In the genomic region with DNA sequence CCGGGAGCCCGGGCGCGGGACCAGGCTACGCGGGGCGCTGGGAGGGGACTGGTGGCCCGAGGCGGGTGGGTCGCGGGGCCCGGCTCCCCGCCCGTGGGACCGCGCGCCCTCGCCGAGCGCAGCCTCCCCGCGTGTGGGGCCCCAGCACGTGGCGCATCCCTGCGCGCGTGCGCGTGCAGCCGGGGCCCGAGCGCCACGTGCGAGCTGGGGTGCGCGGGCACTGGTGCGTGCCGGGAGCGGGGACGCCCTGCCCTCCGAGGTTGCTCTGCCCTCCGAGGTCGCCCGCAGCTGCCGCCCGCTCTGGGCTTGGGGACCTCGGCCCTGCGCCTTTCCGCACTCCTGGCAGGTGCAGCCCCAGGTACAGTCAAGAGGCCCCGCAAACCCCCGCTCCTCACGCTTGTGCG, we compare ENCODE assay signal across 1 cellular context.
A peak's percentile ranks its signal among the peaks of the same experiment; 100 is the strongest.
TF ChIP-seq lines count a peak whose summit lies in the region.

No MANE protein-coding gene starts in this region.

TF ChIP-seq in HepG2, 621 proteins besides CTCF, POLR2A, EP300 and RAD21 (continued from another document and continues in another):
- TF ChIP-seq, protein P1, sequence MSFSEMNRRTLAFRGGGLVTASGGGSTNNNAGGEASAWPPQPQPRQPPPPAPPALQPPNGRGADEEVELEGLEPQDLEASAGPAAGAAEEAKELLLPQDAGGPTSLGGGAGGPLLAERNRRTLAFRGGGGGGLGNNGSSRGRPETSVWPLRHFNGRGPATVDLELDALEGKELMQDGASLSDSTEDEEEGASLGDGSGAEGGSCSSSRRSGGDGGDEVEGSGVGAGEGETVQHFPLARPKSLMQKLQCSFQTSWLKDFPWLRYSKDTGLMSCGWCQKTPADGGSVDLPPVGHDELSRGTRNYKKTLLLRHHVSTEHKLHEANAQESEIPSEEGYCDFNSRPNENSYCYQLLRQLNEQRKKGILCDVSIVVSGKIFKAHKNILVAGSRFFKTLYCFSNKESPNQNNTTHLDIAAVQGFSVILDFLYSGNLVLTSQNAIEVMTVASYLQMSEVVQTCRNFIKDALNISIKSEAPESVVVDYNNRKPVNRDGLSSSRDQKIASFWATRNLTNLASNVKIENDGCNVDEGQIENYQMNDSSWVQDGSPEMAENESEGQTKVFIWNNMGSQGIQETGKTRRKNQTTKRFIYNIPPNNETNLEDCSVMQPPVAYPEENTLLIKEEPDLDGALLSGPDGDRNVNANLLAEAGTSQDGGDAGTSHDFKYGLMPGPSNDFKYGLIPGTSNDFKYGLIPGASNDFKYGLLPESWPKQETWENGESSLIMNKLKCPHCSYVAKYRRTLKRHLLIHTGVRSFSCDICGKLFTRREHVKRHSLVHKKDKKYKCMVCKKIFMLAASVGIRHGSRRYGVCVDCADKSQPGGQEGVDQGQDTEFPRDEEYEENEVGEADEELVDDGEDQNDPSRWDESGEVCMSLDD (CRISPR knock-in tag; IDR thresholded peaks at IDR 0.05; ENCODE audit: borderline replicate concordance), result peak; percentile 71; the same call in 1 of the 2 replicates
- TF ChIP-seq ZNF446 (CRISPR knock-in tag; IDR thresholded peaks at IDR 0.05) (peak; percentile 98), IKZF4 (CRISPR knock-in tag; IDR thresholded peaks at IDR 0.05; ENCODE audit: borderline replicate concordance, low read depth, not compliant biosample characterization) (peak; percentile 99), ZNF20 (CRISPR knock-in tag; IDR thresholded peaks at IDR 0.05) (no peak), FLYWCH1 (CRISPR knock-in tag; IDR thresholded peaks at IDR 0.05) (0 out of 2 replicates have a peak, but pooled peaks have one; percentile 17), ZNF224 (CRISPR knock-in tag; IDR thresholded peaks at IDR 0.05) (no peak), EEA1 (CRISPR knock-in tag; IDR thresholded peaks at IDR 0.05; ENCODE audit: borderline replicate concordance) (peak; percentile 96), ZNF562 (CRISPR knock-in tag; IDR thresholded peaks at IDR 0.05; ENCODE audit: borderline replicate concordance) (peak; percentile 91; the same call in 1 of the 2 replicates), RFXAP (CRISPR knock-in tag; IDR thresholded peaks at IDR 0.05; ENCODE audit: borderline replicate concordance) (peak; percentile 68; the same call in 1 of the 2 replicates), REPIN1 (CRISPR knock-in tag; IDR thresholded peaks at IDR 0.05; ENCODE audit: borderline replicate concordance, low read depth) (no peak), NR2F2 (IDR thresholded peaks at IDR 0.05; ENCODE audit: borderline replicate concordance, low read depth) (no peak), KLF12 (CRISPR knock-in tag; IDR thresholded peaks at IDR 0.05; ENCODE audit: borderline replicate concordance) (peak; percentile 75; the same call in 1 of the 2 replicates), BRCA1 (CRISPR knock-in tag; IDR thresholded peaks at IDR 0.05) (0 out of 2 replicates have a peak, but pooled peaks have one; percentile 13), MED1 (CRISPR knock-in tag; IDR thresholded peaks at IDR 0.05) (peak; percentile 41), ATF7 (IDR thresholded peaks at IDR 0.05) (no peak), ATF7 (CRISPR knock-in tag; IDR thresholded peaks at IDR 0.05) (0 out of 2 replicates have a peak, but pooled peaks have one; percentile 32), ZBTB38 (CRISPR knock-in tag; IDR thresholded peaks at IDR 0.05) (peak; percentile 62; the same call in 1 of the 2 replicates), JUN (CRISPR knock-in tag; IDR thresholded peaks at IDR 0.05) (peak; percentile 61; the same call in 1 of the 2 replicates), NKX3-1 (CRISPR knock-in tag; IDR thresholded peaks at IDR 0.05) (peak; percentile 78; the same call in 1 of the 2 replicates), ETV5 (CRISPR knock-in tag; IDR thresholded peaks at IDR 0.05; ENCODE audit: borderline replicate concordance) (no peak; the same call in 1 of the 2 replicates), ZNF253 (CRISPR knock-in tag; IDR thresholded peaks at IDR 0.05; ENCODE audit: borderline replicate concordance) (peak; percentile 89), FOXO1 (CRISPR knock-in tag; IDR thresholded peaks at IDR 0.05) (no peak), JDP2 (CRISPR knock-in tag; IDR thresholded peaks at IDR 0.05; ENCODE audit: borderline replicate concordance) (peak; percentile 60; the same call in 1 of the 2 replicates), GTF3A (CRISPR knock-in tag; conservative IDR thresholded peaks at IDR 0.05) (peak; percentile 65; the same call in 1 of the 2 replicates), DNMT1 (CRISPR knock-in tag; IDR thresholded peaks at IDR 0.05) (peak; percentile 64; the same call in 1 of the 2 replicates), ZBTB8A (CRISPR knock-in tag; IDR thresholded peaks at IDR 0.05; ENCODE audit: borderline replicate concordance, low read depth) (peak; percentile 64; the same call in 1 of the 2 replicates), HNRNPK (IDR thresholded peaks at IDR 0.05; ENCODE audit: low read depth, low read length, poor library complexity, severe bottlenecking) (no peak), SAP130 (CRISPR knock-in tag; IDR thresholded peaks at IDR 0.05; ENCODE audit: low read depth) (peak; percentile 58), HOXA7 (CRISPR knock-in tag; IDR thresholded peaks at IDR 0.05) (no peak), RFX3 (CRISPR knock-in tag; IDR thresholded peaks at IDR 0.05) (no peak)
- TF ChIP-seq, protein P2, sequence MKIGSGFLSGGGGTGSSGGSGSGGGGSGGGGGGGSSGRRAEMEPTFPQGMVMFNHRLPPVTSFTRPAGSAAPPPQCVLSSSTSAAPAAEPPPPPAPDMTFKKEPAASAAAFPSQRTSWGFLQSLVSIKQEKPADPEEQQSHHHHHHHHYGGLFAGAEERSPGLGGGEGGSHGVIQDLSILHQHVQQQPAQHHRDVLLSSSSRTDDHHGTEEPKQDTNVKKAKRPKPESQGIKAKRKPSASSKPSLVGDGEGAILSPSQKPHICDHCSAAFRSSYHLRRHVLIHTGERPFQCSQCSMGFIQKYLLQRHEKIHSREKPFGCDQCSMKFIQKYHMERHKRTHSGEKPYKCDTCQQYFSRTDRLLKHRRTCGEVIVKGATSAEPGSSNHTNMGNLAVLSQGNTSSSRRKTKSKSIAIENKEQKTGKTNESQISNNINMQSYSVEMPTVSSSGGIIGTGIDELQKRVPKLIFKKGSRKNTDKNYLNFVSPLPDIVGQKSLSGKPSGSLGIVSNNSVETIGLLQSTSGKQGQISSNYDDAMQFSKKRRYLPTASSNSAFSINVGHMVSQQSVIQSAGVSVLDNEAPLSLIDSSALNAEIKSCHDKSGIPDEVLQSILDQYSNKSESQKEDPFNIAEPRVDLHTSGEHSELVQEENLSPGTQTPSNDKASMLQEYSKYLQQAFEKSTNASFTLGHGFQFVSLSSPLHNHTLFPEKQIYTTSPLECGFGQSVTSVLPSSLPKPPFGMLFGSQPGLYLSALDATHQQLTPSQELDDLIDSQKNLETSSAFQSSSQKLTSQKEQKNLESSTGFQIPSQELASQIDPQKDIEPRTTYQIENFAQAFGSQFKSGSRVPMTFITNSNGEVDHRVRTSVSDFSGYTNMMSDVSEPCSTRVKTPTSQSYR (CRISPR knock-in tag; IDR thresholded peaks at IDR 0.05; ENCODE audit: borderline replicate concordance), result peak; percentile 49; the same call in 1 of the 2 replicates
- TF ChIP-seq, protein P3, sequence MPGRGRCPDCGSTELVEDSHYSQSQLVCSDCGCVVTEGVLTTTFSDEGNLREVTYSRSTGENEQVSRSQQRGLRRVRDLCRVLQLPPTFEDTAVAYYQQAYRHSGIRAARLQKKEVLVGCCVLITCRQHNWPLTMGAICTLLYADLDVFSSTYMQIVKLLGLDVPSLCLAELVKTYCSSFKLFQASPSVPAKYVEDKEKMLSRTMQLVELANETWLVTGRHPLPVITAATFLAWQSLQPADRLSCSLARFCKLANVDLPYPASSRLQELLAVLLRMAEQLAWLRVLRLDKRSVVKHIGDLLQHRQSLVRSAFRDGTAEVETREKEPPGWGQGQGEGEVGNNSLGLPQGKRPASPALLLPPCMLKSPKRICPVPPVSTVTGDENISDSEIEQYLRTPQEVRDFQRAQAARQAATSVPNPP (CRISPR knock-in tag; IDR thresholded peaks at IDR 0.05), result peak; percentile 70; the same call in 1 of the 2 replicates
- TF ChIP-seq, protein P4, sequence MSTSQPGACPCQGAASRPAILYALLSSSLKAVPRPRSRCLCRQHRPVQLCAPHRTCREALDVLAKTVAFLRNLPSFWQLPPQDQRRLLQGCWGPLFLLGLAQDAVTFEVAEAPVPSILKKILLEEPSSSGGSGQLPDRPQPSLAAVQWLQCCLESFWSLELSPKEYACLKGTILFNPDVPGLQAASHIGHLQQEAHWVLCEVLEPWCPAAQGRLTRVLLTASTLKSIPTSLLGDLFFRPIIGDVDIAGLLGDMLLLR (CRISPR knock-in tag; IDR thresholded peaks at IDR 0.05), result peak; percentile 99
- TF ChIP-seq, protein P5, sequence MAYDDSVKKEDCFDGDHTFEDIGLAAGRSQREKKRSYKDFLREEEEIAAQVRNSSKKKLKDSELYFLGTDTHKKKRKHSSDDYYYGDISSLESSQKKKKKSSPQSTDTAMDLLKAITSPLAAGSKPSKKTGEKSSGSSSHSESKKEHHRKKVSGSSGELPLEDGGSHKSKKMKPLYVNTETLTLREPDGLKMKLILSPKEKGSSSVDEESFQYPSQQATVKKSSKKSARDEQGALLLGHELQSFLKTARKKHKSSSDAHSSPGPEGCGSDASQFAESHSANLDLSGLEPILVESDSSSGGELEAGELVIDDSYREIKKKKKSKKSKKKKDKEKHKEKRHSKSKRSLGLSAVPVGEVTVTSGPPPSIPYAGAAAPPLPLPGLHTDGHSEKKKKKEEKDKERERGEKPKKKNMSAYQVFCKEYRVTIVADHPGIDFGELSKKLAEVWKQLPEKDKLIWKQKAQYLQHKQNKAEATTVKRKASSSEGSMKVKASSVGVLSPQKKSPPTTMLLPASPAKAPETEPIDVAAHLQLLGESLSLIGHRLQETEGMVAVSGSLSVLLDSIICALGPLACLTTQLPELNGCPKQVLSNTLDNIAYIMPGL (CRISPR knock-in tag; IDR thresholded peaks at IDR 0.05; ENCODE audit: borderline replicate concordance in 1 of 2, low read depth in 1 of 2), result peak in 1 of 2 experiments; percentile 7; a peak in 1 of 4 replicates
- TF ChIP-seq, protein P6, sequence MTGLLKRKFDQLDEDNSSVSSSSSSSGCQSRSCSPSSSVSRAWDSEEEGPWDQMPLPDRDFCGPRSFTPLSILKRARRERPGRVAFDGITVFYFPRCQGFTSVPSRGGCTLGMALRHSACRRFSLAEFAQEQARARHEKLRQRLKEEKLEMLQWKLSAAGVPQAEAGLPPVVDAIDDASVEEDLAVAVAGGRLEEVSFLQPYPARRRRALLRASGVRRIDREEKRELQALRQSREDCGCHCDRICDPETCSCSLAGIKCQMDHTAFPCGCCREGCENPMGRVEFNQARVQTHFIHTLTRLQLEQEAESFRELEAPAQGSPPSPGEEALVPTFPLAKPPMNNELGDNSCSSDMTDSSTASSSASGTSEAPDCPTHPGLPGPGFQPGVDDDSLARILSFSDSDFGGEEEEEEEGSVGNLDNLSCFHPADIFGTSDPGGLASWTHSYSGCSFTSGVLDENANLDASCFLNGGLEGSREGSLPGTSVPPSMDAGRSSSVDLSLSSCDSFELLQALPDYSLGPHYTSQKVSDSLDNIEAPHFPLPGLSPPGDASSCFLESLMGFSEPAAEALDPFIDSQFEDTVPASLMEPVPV (CRISPR knock-in tag; IDR thresholded peaks at IDR 0.05), result 0 out of 2 replicates have a peak, but pooled peaks have one; percentile 62
- TF ChIP-seq, protein P7, sequence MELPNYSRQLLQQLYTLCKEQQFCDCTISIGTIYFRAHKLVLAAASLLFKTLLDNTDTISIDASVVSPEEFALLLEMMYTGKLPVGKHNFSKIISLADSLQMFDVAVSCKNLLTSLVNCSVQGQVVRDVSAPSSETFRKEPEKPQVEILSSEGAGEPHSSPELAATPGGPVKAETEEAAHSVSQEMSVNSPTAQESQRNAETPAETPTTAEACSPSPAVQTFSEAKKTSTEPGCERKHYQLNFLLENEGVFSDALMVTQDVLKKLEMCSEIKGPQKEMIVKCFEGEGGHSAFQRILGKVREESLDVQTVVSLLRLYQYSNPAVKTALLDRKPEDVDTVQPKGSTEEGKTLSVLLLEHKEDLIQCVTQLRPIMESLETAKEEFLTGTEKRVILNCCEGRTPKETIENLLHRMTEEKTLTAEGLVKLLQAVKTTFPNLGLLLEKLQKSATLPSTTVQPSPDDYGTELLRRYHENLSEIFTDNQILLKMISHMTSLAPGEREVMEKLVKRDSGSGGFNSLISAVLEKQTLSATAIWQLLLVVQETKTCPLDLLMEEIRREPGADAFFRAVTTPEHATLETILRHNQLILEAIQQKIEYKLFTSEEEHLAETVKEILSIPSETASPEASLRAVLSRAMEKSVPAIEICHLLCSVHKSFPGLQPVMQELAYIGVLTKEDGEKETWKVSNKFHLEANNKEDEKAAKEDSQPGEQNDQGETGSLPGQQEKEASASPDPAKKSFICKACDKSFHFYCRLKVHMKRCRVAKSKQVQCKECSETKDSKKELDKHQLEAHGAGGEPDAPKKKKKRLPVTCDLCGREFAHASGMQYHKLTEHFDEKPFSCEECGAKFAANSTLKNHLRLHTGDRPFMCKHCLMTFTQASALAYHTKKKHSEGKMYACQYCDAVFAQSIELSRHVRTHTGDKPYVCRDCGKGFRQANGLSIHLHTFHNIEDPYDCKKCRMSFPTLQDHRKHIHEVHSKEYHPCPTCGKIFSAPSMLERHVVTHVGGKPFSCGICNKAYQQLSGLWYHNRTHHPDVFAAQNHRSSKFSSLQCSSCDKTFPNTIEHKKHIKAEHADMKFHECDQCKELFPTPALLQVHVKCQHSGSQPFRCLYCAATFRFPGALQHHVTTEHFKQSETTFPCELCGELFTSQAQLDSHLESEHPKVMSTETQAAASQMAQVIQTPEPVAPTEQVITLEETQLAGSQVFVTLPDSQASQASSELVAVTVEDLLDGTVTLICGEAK (IDR thresholded peaks at IDR 0.05), result no peak
- TF ChIP-seq, protein P7 (CRISPR knock-in tag; IDR thresholded peaks at IDR 0.05), result peak; percentile 35; the same call in 1 of the 2 replicates
